Comparison of ENCODE assay signal across 1 cellular context in the genomic region with DNA sequence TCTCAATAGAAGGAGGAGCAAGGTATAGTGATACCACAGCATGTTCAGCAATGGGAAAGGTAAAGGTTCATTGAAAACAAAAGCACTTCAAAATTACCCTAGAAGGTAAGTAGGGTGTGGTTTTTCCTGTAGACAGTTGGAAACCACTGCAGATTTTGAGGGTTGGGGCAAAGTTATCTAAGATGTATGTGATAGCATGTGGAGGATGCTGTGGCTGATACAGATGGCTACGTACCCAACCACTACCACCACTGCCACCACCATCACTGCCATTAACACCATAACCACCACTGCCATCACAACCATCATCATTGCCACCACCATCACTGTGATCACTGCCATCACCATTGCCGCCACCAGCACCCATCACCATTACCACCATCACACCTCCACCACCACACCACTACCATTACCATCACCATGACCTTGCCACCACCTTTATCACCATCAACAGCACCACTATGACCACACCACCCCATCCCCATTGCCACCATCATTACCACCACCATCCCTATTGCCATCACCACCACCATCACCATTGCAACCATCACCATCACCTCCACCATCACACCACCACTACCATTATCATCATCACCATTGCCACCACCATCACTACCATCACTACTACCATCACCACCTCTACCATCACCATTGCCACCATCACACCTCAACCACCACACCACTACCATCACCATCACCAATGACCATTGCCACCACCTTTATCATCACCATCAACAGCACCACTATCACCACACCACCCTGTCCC.
TF ChIP-seq lines count a peak whose summit lies in the region.

No MANE protein-coding gene starts in this region.

TF ChIP-seq in neural cell, 6 proteins besides CTCF, POLR2A, EP300 and RAD21 (continued from another document):
- no peak for TF ChIP-seq EZH2 (IDR thresholded peaks at IDR 0.05; ENCODE audit: borderline replicate concordance, insufficient read depth, low read length, poor library complexity, severe bottlenecking)
- TF ChIP-seq SMC3 (conservative IDR thresholded peaks at IDR 0.05; ENCODE audit: poor library complexity): no peak
- no peak for TF ChIP-seq TAF1 (IDR thresholded peaks at IDR 0.05; ENCODE audit: low read depth)
